In genomic region chr16:69321080-69321479, GRCh38 we compare ENCODE assay signal across 1 cellular context.
TF ChIP-seq lines count a peak whose summit lies in the region.

No MANE protein-coding gene starts in this region.

TF ChIP-seq in HepG2, 621 proteins besides CTCF, POLR2A, EP300 and RAD21:
- TF ChIP-seq GTF2F1 (IDR thresholded peaks at IDR 0.05; ENCODE audit: low read length) = no peak
- TF ChIP-seq CENPX (CRISPR knock-in tag; IDR thresholded peaks at IDR 0.05) = no peak
- no peak for TF ChIP-seq ZNF740 (CRISPR knock-in tag; IDR thresholded peaks at IDR 0.05)
- no peak for TF ChIP-seq ZNF460 (CRISPR knock-in tag; IDR thresholded peaks at IDR 0.05; ENCODE audit: borderline replicate concordance)
- TF ChIP-seq, protein P1, sequence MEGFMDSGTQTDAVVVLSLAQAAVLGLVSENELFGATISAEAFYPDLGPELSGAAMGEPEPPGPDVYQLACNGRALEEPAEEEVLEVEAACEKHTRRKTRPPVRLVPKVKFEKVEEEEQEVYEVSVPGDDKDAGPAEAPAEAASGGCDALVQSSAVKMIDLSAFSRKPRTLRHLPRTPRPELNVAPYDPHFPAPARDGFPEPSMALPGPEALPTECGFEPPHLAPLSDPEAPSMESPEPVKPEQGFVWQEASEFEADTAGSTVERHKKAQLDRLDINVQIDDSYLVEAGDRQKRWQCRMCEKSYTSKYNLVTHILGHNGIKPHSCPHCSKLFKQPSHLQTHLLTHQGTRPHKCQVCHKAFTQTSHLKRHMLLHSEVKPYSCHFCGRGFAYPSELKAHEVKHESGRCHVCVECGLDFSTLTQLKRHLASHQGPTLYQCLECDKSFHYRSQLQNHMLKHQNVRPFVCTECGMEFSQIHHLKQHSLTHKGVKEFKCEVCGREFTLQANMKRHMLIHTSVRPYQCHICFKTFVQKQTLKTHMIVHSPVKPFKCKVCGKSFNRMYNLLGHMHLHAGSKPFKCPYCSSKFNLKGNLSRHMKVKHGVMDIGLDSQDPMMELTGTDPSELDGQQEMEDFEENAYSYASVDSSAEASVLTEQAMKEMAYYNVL (CRISPR knock-in tag; IDR thresholded peaks at IDR 0.05; ENCODE audit: borderline replicate concordance) = no peak
- peak; percentile 31 for TF ChIP-seq AGO1 (IDR thresholded peaks at IDR 0.05; ENCODE audit: low read depth, low read length, poor library complexity, severe bottlenecking)
- TF ChIP-seq, protein P2, sequence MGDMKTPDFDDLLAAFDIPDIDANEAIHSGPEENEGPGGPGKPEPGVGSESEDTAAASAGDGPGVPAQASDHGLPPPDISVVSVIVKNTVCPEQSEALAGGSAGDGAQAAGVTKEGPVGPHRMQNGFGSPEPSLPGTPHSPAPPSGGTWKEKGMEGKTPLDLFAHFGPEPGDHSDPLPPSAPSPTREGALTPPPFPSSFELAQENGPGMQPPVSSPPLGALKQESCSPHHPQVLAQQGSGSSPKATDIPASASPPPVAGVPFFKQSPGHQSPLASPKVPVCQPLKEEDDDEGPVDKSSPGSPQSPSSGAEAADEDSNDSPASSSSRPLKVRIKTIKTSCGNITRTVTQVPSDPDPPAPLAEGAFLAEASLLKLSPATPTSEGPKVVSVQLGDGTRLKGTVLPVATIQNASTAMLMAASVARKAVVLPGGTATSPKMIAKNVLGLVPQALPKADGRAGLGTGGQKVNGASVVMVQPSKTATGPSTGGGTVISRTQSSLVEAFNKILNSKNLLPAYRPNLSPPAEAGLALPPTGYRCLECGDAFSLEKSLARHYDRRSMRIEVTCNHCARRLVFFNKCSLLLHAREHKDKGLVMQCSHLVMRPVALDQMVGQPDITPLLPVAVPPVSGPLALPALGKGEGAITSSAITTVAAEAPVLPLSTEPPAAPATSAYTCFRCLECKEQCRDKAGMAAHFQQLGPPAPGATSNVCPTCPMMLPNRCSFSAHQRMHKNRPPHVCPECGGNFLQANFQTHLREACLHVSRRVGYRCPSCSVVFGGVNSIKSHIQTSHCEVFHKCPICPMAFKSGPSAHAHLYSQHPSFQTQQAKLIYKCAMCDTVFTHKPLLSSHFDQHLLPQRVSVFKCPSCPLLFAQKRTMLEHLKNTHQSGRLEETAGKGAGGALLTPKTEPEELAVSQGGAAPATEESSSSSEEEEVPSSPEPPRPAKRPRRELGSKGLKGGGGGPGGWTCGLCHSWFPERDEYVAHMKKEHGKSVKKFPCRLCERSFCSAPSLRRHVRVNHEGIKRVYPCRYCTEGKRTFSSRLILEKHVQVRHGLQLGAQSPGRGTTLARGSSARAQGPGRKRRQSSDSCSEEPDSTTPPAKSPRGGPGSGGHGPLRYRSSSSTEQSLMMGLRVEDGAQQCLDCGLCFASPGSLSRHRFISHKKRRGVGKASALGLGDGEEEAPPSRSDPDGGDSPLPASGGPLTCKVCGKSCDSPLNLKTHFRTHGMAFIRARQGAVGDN (CRISPR knock-in tag; IDR thresholded peaks at IDR 0.05) = 0 out of 2 replicates have a peak, but pooled peaks have one; percentile 19
- TF ChIP-seq NFE2 (CRISPR knock-in tag; IDR thresholded peaks at IDR 0.05) = no peak
- TF ChIP-seq POLR2G (IDR thresholded peaks at IDR 0.05; ENCODE audit: low read depth, low read length) = peak; percentile 46; the same call in 1 of the 2 replicates
- peak; percentile 93 for TF ChIP-seq AGO2 (optimal IDR thresholded peaks at IDR 0.05; ENCODE audit: low read depth, low read length)
- TF ChIP-seq, protein P3, sequence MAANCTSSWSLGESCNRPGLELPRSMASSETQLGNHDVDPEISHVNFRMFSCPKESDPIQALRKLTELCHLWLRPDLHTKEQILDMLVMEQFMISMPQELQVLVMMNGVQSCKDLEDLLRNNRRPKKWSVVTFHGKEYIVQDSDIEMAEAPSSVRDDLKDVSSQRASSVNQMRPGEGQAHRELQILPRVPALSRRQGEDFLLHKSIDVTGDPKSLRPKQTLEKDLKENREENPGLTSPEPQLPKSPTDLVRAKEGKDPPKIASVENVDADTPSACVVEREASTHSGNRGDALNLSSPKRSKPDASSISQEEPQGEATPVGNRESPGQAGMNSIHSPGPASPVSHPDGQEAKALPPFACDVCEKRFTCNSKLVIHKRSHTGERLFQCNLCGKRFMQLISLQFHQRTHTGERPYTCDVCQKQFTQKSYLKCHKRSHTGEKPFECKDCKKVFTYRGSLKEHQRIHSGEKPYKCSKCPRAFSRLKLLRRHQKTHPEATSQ (CRISPR knock-in tag; IDR thresholded peaks at IDR 0.05; ENCODE audit: borderline replicate concordance) = no peak
- 0 out of 2 replicates have a peak, but pooled peaks have one; percentile 27 for TF ChIP-seq ZBTB38 (CRISPR knock-in tag; IDR thresholded peaks at IDR 0.05)
- 0 out of 2 replicates have a peak, but pooled peaks have one; percentile 1 for TF ChIP-seq AKAP8 (CRISPR knock-in tag; IDR thresholded peaks at IDR 0.05)
- TF ChIP-seq SUZ12 (IDR thresholded peaks at IDR 0.05; ENCODE audit: low read depth, low read length) = no peak
- TF ChIP-seq ZNF205 (CRISPR knock-in tag; IDR thresholded peaks at IDR 0.05) = no peak
